8 cellular contexts compared by ENCODE assay signal in the genomic region with DNA sequence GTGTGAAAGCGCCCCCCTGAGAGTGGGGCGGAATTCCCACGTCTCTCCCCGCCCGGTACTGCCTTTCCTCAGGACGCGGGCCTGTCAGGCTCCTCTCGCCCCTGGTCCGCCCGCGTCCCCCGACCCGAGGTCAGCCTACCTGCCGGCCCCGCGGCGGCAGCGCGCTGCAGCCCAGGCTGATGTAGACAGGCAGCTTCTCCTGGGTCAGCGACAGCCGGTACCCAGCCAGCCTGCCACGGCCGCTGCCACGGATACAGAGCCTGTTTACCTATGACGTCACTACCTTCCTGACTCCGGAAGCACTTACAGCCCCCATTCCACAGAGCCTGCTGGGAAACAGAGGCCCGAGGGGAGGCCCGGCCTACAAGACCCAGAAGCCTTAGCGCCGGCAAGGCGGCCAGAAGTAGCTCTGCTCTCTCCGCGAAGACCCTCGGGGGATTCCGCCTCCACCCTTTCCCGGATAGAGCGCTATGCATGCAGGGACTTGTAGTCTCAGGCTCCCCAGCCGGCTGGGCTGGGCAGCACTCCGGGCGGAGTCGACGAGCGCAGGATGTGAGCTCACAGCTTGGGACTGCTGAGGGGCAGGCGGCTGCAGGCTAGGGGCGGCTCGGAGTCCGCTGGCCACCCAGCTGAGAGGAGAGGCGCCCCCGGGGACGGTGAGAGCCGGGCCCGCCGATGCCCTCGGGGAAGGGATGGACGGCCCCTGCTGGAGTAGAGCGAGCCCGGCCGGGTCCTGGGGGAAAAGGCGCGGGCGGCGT. TPM values are rescaled to one million over a fixed set of nuclear protein-coding genes. Genes with fewer than 3 reads are reported as not detected.
DNase-seq lines count a peak whose midpoint lies in the region; ATAC-seq, FAIRE-seq and TF ChIP-seq lines count a peak whose summit lies in the region.

Gene IFT20, minus strand, starts transcription at position 272 of the 758 bp plus-strand sequence. CDS start 3,487 bp downstream, outside the sequence.
Gene TNFAIP1, plus strand, starts transcription at position 561 of the 758 bp plus-strand sequence. CDS start 3,761 bp downstream, outside the sequence.

- H3K23ac ChIP-seq in trophoblast cell (ENCODE audit: low read length): no peak within 1 kb of the TSS

- no peak for TF ChIP-seq EP300 in transverse colon (IDR thresholded peaks at IDR 0.05; ENCODE audit: low read depth)

- peak within 1 kb of the TSS; percentile 82 for H3K9ac ChIP-seq in trophoblast cell (ENCODE audit: low read length)

- H3K36me3 ChIP-seq in adrenal gland (replicated peaks in 1 of 2) (peaks cover 0 to 24% of the 10 kb centered on the region in 2 donors), trophoblast cell (ENCODE audit: control insufficient read depth in 1 of 2, insufficient read depth in 2 of 2, low read length in 2 of 2) (peaks cover 20 to 24% of the 10 kb centered on the region in 2 experiments), transverse colon (peaks cover 0 to 6% (median 0%) of the 10 kb centered on the region in 4 donors)

- peak within 1 kb of the TSS; percentile 78 for H2BK12ac ChIP-seq in trophoblast cell (ENCODE audit: low read length)

- H3K14ac ChIP-seq in trophoblast cell (ENCODE audit: low read length): peak within 1 kb of the TSS; percentile 97

- H3K4me3 ChIP-seq in adrenal gland (peak within 1 kb of the TSS; percentile 70 to 91 (median 81)), trophoblast cell (ENCODE audit: low read depth, low read length) (peak within 1 kb of the TSS; percentile 94), transverse colon (peak within 1 kb of the TSS; percentile 82 to 94 (median 91))

- peak within 1 kb of the TSS; percentile 96 for H2BK5ac ChIP-seq in trophoblast cell (ENCODE audit: low read depth, low read length, poor library complexity)

- peak within 1 kb of the TSS; percentile 95 for H2BK120ac ChIP-seq in trophoblast cell (ENCODE audit: insufficient read depth, low read length, poor library complexity)

- H4K12ac ChIP-seq in trophoblast cell (ENCODE audit: low read depth, low read length): peak within 1 kb of the TSS; percentile 96

- DNase-seq in GM12892 (ENCODE audit: insufficient read length): peak; percentile 97
- peak; percentile 100 for DNase-seq in NCI-H146 (lab: John Stamatoyannopoulos, UW)
- peak; percentile 96 to 100 (median 97) for DNase-seq in T-helper 1 cell
- DNase-seq in adrenal gland: peak; percentile 98 to 100 (median 99)
- DNase-seq in cardiac septum (ENCODE audit: low spot score): peak; percentile 99
- peak; percentile 100 for DNase-seq in trophoblast cell
- peak; percentile 98 for DNase-seq in transverse colon

- peak; percentile 80; the same call in 1 of the 2 replicates for TF ChIP-seq POLR2A in GM12892 (IDR thresholded peaks at IDR 0.05; ENCODE audit: low read depth, low read length)
- TF ChIP-seq POLR2A in adrenal gland (IDR thresholded peaks at IDR 0.05): peak; percentile 95 to 97
- peak; percentile 94 for TF ChIP-seq POLR2A in transverse colon (IDR thresholded peaks at IDR 0.05)

- peaks cover 11% of the 10 kb centered on the region for H3K79me1 ChIP-seq in trophoblast cell (ENCODE audit: low read length)

- peaks cover 21 to 48% of the 10 kb centered on the region in 2 donors for H3K4me1 ChIP-seq in adrenal gland (replicated peaks in 1 of 2)
- H3K4me1 ChIP-seq in trophoblast cell (ENCODE audit: control insufficient read depth in 1 of 2, insufficient read depth in 2 of 2, low read length in 2 of 2): peaks cover 20 to 25% of the 10 kb centered on the region in 2 experiments
- peaks cover 13 to 42% (median 25%) of the 10 kb centered on the region in 4 donors for H3K4me1 ChIP-seq in transverse colon

- H3K9me3 ChIP-seq in adrenal gland (replicated peaks in 1 of 3) (no peaks in the 10 kb centered on the region), trophoblast cell (ENCODE audit: insufficient read depth, low read depth, low read length) (peaks cover 3% of the 10 kb centered on the region), transverse colon (no peaks in the 10 kb centered on the region)

- H3K4ac ChIP-seq in trophoblast cell (ENCODE audit: low read depth, low read length): peak within 1 kb of the TSS; percentile 87

- in situ Hi-C loops in transverse colon (cut with MboI; ENCODE audit: low pct_ligation_motif_present in 1 of 4, low pct_unique_long_range_greater_than_20kb in 1 of 4, low sequenced_read_pairs in 3 of 4): no loop called here

- peaks cover 22% of the 10 kb centered on the region for H3K79me2 ChIP-seq in trophoblast cell (ENCODE audit: control insufficient read depth, insufficient read depth, low read length, poor library complexity)

- H3K18ac ChIP-seq in trophoblast cell (ENCODE audit: low read length): peak within 1 kb of the TSS; percentile 96

- peak within 1 kb of the TSS; percentile 78 to 95 (median 89) for H3K27ac ChIP-seq in adrenal gland
- H3K27ac ChIP-seq in trophoblast cell (ENCODE audit: low read depth, low read length): peak within 1 kb of the TSS; percentile 96
- H3K27ac ChIP-seq in transverse colon: peak within 1 kb of the TSS; percentile 94 to 97 (median 96)

- TF ChIP-seq CTCF in adrenal gland (IDR thresholded peaks at IDR 0.05): no peak
- TF ChIP-seq CTCF in transverse colon (IDR thresholded peaks at IDR 0.05): no peak

- WGBS in adrenal gland, 4 donors: 0 to 4% (median 0%) methylated on average over 17 to 62 of the region's 62 CpGs
- no CpG with 5 or more reads among the region's 62 CpGs for WGBS in trophoblast cell (ENCODE audit: extremely low coverage, insufficient coverage, insufficient read length)
- 1 to 4% methylated on average over 8 to 62 of the region's 62 CpGs for WGBS in transverse colon (ENCODE audit: low coverage in 1 of 2), 2 donors

- H2AFZ ChIP-seq in trophoblast cell (ENCODE audit: insufficient read depth, low read length, poor library complexity): peak within 1 kb of the TSS; percentile 85

- peak within 1 kb of the TSS; percentile 97 for H2AK5ac ChIP-seq in trophoblast cell (ENCODE audit: low read length)

- H3K4me2 ChIP-seq in trophoblast cell (ENCODE audit: low read length): peak within 1 kb of the TSS; percentile 85

- intact Hi-C loops in adrenal gland (cut with DNase I): no loop called here
- intact Hi-C loops in cardiac septum (cut with DNase I): loop anchor here (1.0 to 5.0 kb wide), 3 partner anchors 22 to 617 kb away; partner anchors contain the start of genes PHF12, POLDIP2, SARM1 and VTN
- intact Hi-C loops in transverse colon (cut with DNase I; ENCODE audit: low total_unique reads): no loop called here

- peak within 1 kb of the TSS; percentile 97 for H4K8ac ChIP-seq in trophoblast cell (ENCODE audit: low read depth, low read length)

- no peaks in the 10 kb centered on the region for H3K27me3 ChIP-seq in adrenal gland
- no peaks in the 10 kb centered on the region for H3K27me3 ChIP-seq in trophoblast cell (ENCODE audit: insufficient read depth, low read length)
- no peaks in the 10 kb centered on the region for H3K27me3 ChIP-seq in transverse colon

- peak; percentile 98 for FAIRE-seq in GM12892 (lab: Jason Lieb, UNC)

- peak within 1 kb of the TSS; percentile 99 for H4K91ac ChIP-seq in trophoblast cell (ENCODE audit: low read depth, low read length)

- ATAC-seq in HG02852 (IDR thresholded peaks at IDR 0.05; ENCODE audit: unreplicated experiment): peak; percentile 96

RNA-seq across cellular contexts. Expression of gene IFT20, which starts in this region (rescaled TPM):
- polyA plus RNA-seq in GM12892 (2012; ENCODE audit: missing spikeins): 24.8 TPM
- total RNA-seq in adrenal gland (10 to 100 TPM; 24.5 to 69.5 (median 40.7) TPM), cardiac septum (17.3 TPM), transverse colon (10 to 100 TPM in 3 of 4 donors, 1 to 10 TPM in 1; 7.2 to 46.0 (median 32.4) TPM)
- polyA plus RNA-seq in adrenal gland: 100 to 1,000 TPM in 1 of 3 donors, 10 to 100 TPM in 2; 26.0 to 100 (median 78.7) TPM
- polyA plus RNA-seq in trophoblast cell (2013): 49.1 and 51.9 TPM in 2 replicates

RNA-seq across cellular contexts. Expression of gene TNFAIP1, which starts in this region (rescaled TPM):
- 8.1 TPM for polyA plus RNA-seq in GM12892 (2012; ENCODE audit: missing spikeins)
- total RNA-seq in adrenal gland (10 to 100 TPM; 21.7 to 70.6 (median 49.1) TPM), cardiac septum (58.5 TPM), transverse colon (100 to 1,000 TPM in 1 of 4 donors, 10 to 100 TPM in 3; 25.6 to 137 (median 49.4) TPM)
- 10 to 100 TPM; 17.2 to 32.5 (median 23.8) TPM for polyA plus RNA-seq in adrenal gland
- polyA plus RNA-seq in trophoblast cell (2013): 64.5 and 64.8 TPM in 2 replicates

Comparison
In these comparisons a context has a peak if more than half of its experiments do, and no peak if none do; other contexts are left out.
1. Peak in every context shown above with its lines: DNase-seq, ATAC-seq, H3K4me3 ChIP-seq and H3K27ac ChIP-seq.